1 cellular context compared by ENCODE assay signal in genomic region chr11:19979519-19979845, GRCh38.
A peak's percentile ranks its signal among the peaks of the same experiment; 100 is the strongest.
TF ChIP-seq lines count a peak whose summit lies in the region.

No MANE protein-coding gene starts in this region.

TF ChIP-seq in GM12878, 131 proteins besides CTCF, POLR2A, EP300 and RAD21 (continued from another document and continues in another):
- TF ChIP-seq CREM (IDR thresholded peaks at IDR 0.05; ENCODE audit: low read depth) (no peak), SMAD5 (IDR thresholded peaks at IDR 0.05; ENCODE audit: low read depth) (no peak), PBX3 (IDR thresholded peaks at IDR 0.05; ENCODE audit: insufficient replicate concordance, low read depth, low read length) (no peak), PRDM15 (CRISPR knock-in tag; IDR thresholded peaks at IDR 0.05) (no peak), KDM1A (IDR thresholded peaks at IDR 0.05; ENCODE audit: borderline replicate concordance) (no peak), TCF7 (IDR thresholded peaks at IDR 0.05; ENCODE audit: borderline replicate concordance) (no peak), POLR2AphosphoS2 (IDR thresholded peaks at IDR 0.05; ENCODE audit: low read depth, low read length) (no peak), ZSCAN29 (IDR thresholded peaks at IDR 0.05) (no peak), MTA2 (IDR thresholded peaks at IDR 0.05; ENCODE audit: low read depth) (0 out of 2 replicates have a peak, but pooled peaks have one; percentile 16), YBX1 (IDR thresholded peaks at IDR 0.05) (no peak), HDAC6 (IDR thresholded peaks at IDR 0.05; ENCODE audit: unreplicated experiment) (no peak), POU2F2 (IDR thresholded peaks at IDR 0.05; ENCODE audit: borderline replicate concordance, low read depth, low read length) (peak; percentile 76; the same call in 2 of the 3 replicates), TCF12 (IDR thresholded peaks at IDR 0.05; ENCODE audit: low read depth, low read length) (no peak), NFIC (IDR thresholded peaks at IDR 0.05; ENCODE audit: low read depth, low read length) (no peak), RAD51 (IDR thresholded peaks at IDR 0.05) (no peak), CHD2 (IDR thresholded peaks at IDR 0.05; ENCODE audit: borderline replicate concordance, low read depth, low read length) (no peak), IKZF1 (conservative IDR thresholded peaks at IDR 0.05) (no peak; the same call in 1 of the 2 replicates), BRCA1 (IDR thresholded peaks at IDR 0.05; ENCODE audit: low read depth, low read length) (no peak), PML (IDR thresholded peaks at IDR 0.05; ENCODE audit: low read length) (no peak), SIX5 (IDR thresholded peaks at IDR 0.05; ENCODE audit: low read depth, low read length, severe bottlenecking) (no peak), FOXK2 (IDR thresholded peaks at IDR 0.05) (no peak), E4F1 (IDR thresholded peaks at IDR 0.05; ENCODE audit: borderline replicate concordance, partially characterized antibody) (no peak), E2F4 (IDR thresholded peaks at IDR 0.05; ENCODE audit: low read depth, low read length) (no peak), ZNF24 (IDR thresholded peaks at IDR 0.05) (no peak), NR2C1 (IDR thresholded peaks at IDR 0.05) (no peak), ZNF592 (IDR thresholded peaks at IDR 0.05) (no peak), PAX5 (IDR thresholded peaks at IDR 0.05; ENCODE audit: borderline replicate concordance, low read depth, low read length) (peak; percentile 60; the same call in 1 of the 2 replicates), EGR1 (IDR thresholded peaks at IDR 0.05; ENCODE audit: borderline replicate concordance in 1 of 2, low read depth in 2 of 2, low read length in 2 of 2) (no peak), NBN (IDR thresholded peaks at IDR 0.05) (no peak), CUX1 (IDR thresholded peaks at IDR 0.05; ENCODE audit: insufficient replicate concordance, low read depth, low read length) (no peak), RB1 (IDR thresholded peaks at IDR 0.05; ENCODE audit: borderline replicate concordance) (no peak), SPI1 (IDR thresholded peaks at IDR 0.05; ENCODE audit: borderline replicate concordance, insufficient read depth, low read depth, low read length) (peak; percentile 14; the same call in 1 of the 2 replicates), ZNF384 (IDR thresholded peaks at IDR 0.05; ENCODE audit: borderline replicate concordance, low read depth, low read length) (no peak), YY1 (IDR thresholded peaks at IDR 0.05; ENCODE audit: low read depth, low read length) (no peak), NFYA (IDR thresholded peaks at IDR 0.05; ENCODE audit: borderline replicate concordance, low read depth, low read length) (no peak), USF2 (IDR thresholded peaks at IDR 0.05; ENCODE audit: borderline replicate concordance, low read depth, low read length) (no peak), ZZZ3 (IDR thresholded peaks at IDR 0.05; ENCODE audit: control insufficient read depth, insufficient read length, low read depth) (no peak), IKZF2 (IDR thresholded peaks at IDR 0.05) (peak; percentile 42 to 46; a peak in 2 of 4 replicates), ZNF207 (IDR thresholded peaks at IDR 0.05; ENCODE audit: borderline replicate concordance) (no peak), MEF2B (IDR thresholded peaks at IDR 0.05; ENCODE audit: partially characterized antibody, poor library complexity, severe bottlenecking) (no peak), PKNOX1 (IDR thresholded peaks at IDR 0.05) (no peak), BCL11A (IDR thresholded peaks at IDR 0.05; ENCODE audit: low read depth, low read length) (no peak), FOXM1 (IDR thresholded peaks at IDR 0.05; ENCODE audit: low read depth, low read length) (no peak), CREB1 (IDR thresholded peaks at IDR 0.05; ENCODE audit: low read depth) (no peak), RUNX3 (IDR thresholded peaks at IDR 0.05; ENCODE audit: low read length) (0 out of 2 replicates have a peak, but pooled peaks have one; percentile 5), EED (IDR thresholded peaks at IDR 0.05; ENCODE audit: low read depth) (no peak), BACH1 (IDR thresholded peaks at IDR 0.05; ENCODE audit: borderline replicate concordance) (no peak), MXI1 (IDR thresholded peaks at IDR 0.05; ENCODE audit: low read depth, low read length) (no peak)
